In genomic region chr13:106503272-106503671, GRCh38 we compare ENCODE assay signal across 1 cellular context.
TF ChIP-seq lines count a peak whose summit lies in the region.

No MANE protein-coding gene starts in this region.

TF ChIP-seq in IMR-90, 13 proteins besides CTCF, POLR2A, EP300 and RAD21:
- TF ChIP-seq MXI1 (IDR thresholded peaks at IDR 0.05; ENCODE audit: borderline replicate concordance, low read depth, low read length) = no peak
